8 cellular contexts compared by ENCODE assay signal in the genomic region with DNA sequence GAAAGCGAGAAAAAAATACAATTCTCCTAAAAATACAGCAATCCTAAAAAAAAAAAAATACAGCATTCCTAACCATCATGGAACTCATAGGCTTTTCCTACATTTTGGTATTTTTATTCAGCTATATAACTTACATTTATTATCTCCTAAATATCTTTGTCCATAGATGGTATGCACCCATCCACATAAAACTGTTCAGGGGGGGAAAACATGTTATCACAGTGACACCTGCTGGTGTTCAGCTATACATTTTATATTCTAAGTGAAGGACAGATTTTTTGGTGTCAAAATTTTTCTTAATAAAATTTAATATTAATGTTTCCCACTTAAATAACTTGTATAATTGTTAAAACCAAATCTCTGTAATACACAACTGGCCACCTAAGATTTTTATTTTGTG. TPM values are rescaled to one million over a fixed set of nuclear protein-coding genes. Genes with fewer than 3 reads are reported as not detected.
DNase-seq lines count a peak whose midpoint lies in the region; ATAC-seq, FAIRE-seq and TF ChIP-seq lines count a peak whose summit lies in the region.

No MANE protein-coding gene starts in this region.

- H2AK5ac ChIP-seq in mesenchymal stem cell (ENCODE audit: low read length, severe bottlenecking), result no peak overlapping the region

- H2AFZ ChIP-seq in mesenchymal stem cell (ENCODE audit: low read depth, low read length), result no peak overlapping the region

- no peak overlapping the region for H3K4me2 ChIP-seq in mesenchymal stem cell (ENCODE audit: low read length, poor library complexity, severe bottlenecking)

- no peak overlapping the region for H2BK12ac ChIP-seq in mesenchymal stem cell (ENCODE audit: low read length in 2 of 2)

- H3K9ac ChIP-seq in mesenchymal stem cell (ENCODE audit: low read length), result no peak overlapping the region

- peak; percentile 36 to 43 for DNase-seq in NCI-H2081 (lab: John Stamatoyannopoulos, UW)
- DNase-seq in NCI-H2081 treated with DMSO at 0.1 percent for 48 hours (lab: John Stamatoyannopoulos, UW), result no peak
- peak; percentile 24 for DNase-seq in NCI-H146 (lab: John Stamatoyannopoulos, UW)
- DNase-seq in bronchial epithelial cell (ENCODE audit: low read depth), result peak; percentile 43
- DNase-seq in mesenchymal stem cell, result peak; percentile 39
- DNase-seq in HK-2 (ENCODE audit: unreplicated experiment), result no peak

- no peak overlapping the region for H4K8ac ChIP-seq in mesenchymal stem cell (ENCODE audit: low read length)

- H3K27ac ChIP-seq in mesenchymal stem cell (ENCODE audit: low read length, poor library complexity, severe bottlenecking), result no peak overlapping the region

- WGBS in mesenchymal stem cell, result 67% methylated on average over 1 of the region's 1 CpG

- H3K4ac ChIP-seq in mesenchymal stem cell (ENCODE audit: low read depth in 1 of 2, low read length in 2 of 2), result no peak overlapping the region

- H2BK120ac ChIP-seq in mesenchymal stem cell (ENCODE audit: low read depth, low read length), result no peak overlapping the region

- no peak overlapping the region for H3K18ac ChIP-seq in mesenchymal stem cell (ENCODE audit: low read depth in 1 of 2, low read length in 2 of 2)

- H4K91ac ChIP-seq in mesenchymal stem cell (ENCODE audit: low read length), result no peak overlapping the region

- TF ChIP-seq CTCF in bronchial epithelial cell (IDR thresholded peaks at IDR 0.05; ENCODE audit: insufficient read depth, low read length, severe bottlenecking), result peak; percentile 14

- no peak overlapping the region for H3K23ac ChIP-seq in mesenchymal stem cell (ENCODE audit: low read length in 2 of 2)

- H3K4me3 ChIP-seq in bronchial epithelial cell (ENCODE audit: low read depth, low read length), result no peak overlapping the region
- no peak overlapping the region for H3K4me3 ChIP-seq in mesenchymal stem cell (ENCODE audit: insufficient read depth in 1 of 2, low read depth in 1 of 2, low read length in 2 of 2)

- no peaks in the 10 kb centered on the region for H3K27me3 ChIP-seq in bronchial epithelial cell (ENCODE audit: control insufficient read depth, insufficient read depth, low read length)
- no peaks in the 10 kb centered on the region for H3K27me3 ChIP-seq in mesenchymal stem cell (ENCODE audit: control insufficient read depth in 1 of 2, insufficient read depth in 1 of 2, low read length in 2 of 2)

- H3K36me3 ChIP-seq in bronchial epithelial cell (ENCODE audit: control insufficient read depth, insufficient read depth, low read length) (no peaks in the 10 kb centered on the region), mesenchymal stem cell (ENCODE audit: control insufficient read depth in 1 of 2, insufficient read depth in 2 of 2, low read depth in 1 of 2, low read length in 2 of 2) (no peaks in the 10 kb centered on the region)

- H3K9me3 ChIP-seq in mesenchymal stem cell (ENCODE audit: control insufficient read depth, low read length), result no peaks in the 10 kb centered on the region

- no peaks in the 10 kb centered on the region for H3K4me1 ChIP-seq in mesenchymal stem cell (ENCODE audit: control insufficient read depth, insufficient read depth, low read depth, low read length)

- no peak overlapping the region for H2BK5ac ChIP-seq in mesenchymal stem cell (ENCODE audit: low read depth, low read length, poor library complexity, severe bottlenecking)

- H3K79me1 ChIP-seq in mesenchymal stem cell (replicated peaks; ENCODE audit: low read length, poor library complexity, severe bottlenecking), result no peaks in the 10 kb centered on the region

- no peak for FAIRE-seq in bronchial epithelial cell (lab: Jason Lieb, UNC)

- H3K14ac ChIP-seq in mesenchymal stem cell (ENCODE audit: low read length in 2 of 2), result no peak overlapping the region

- ATAC-seq in GM18861 (IDR thresholded peaks at IDR 0.05; ENCODE audit: unreplicated experiment) (no peak), GM21717 (IDR thresholded peaks at IDR 0.05; ENCODE audit: unreplicated experiment) (no peak)

- H2BK15ac ChIP-seq in mesenchymal stem cell (ENCODE audit: low read depth, poor library complexity, severe bottlenecking), result no peak overlapping the region

RNA-seq across cellular contexts. Expression of gene BLOC1S5, which starts 58.0 kb away (rescaled TPM):
- 9.7 and 15.7 TPM in 2 replicates for total RNA-seq in bronchial epithelial cell
- 8.1 TPM for polyA plus RNA-seq in mesenchymal stem cell (2013, experiment 1 of 2)
- 8.3 TPM for polyA plus RNA-seq in mesenchymal stem cell (2013, experiment 2 of 2)

Comparison
In these comparisons a context has a peak if more than half of its experiments do, and no peak if none do; other contexts are left out.
1. DNase-seq: peak in NCI-H2081 (2 of 2), NCI-H146 (single experiment), bronchial epithelial cell (single experiment) and mesenchymal stem cell (single experiment); none in NCI-H2081 treated with DMSO at 0.1 percent for 48 hours (single experiment) and HK-2 (single experiment).